Comparison of ENCODE assay signal across 19 cellular contexts in the genomic region with DNA sequence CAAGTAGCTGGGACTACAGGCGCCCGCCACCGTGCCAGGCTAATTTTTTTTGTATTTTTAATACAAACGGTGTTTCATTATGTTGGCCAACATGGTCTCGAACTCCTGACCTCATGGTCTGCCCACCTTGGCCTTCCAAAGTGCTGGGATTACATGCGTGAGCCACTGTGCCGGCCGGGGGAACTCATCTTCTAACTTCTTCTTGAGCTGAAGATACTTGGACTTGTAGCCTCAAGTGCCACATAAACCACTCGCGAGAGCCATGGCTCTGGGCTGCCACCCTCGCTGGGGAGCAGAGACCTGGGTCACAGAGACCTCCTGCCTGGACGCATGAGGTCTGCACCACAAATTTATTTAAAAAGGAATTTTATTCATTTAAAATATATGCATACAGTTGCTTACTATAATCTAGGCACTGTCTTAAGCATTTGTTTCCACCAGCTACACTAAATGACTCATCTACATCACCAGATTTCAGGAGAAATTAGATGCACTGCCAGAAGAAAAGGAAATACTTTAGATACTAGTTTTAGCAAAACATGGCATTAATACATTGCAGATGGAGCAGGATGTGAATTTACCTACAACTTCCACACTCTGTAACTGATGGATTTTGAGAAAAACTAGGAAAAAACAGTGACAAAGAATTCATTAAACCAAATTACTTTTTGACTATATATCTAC. TPM values are rescaled to one million over a fixed set of nuclear protein-coding genes. Genes with fewer than 3 reads are reported as not detected.
A peak's percentile ranks its signal among the peaks of the same experiment; 100 is the strongest.
DNase-seq lines count a peak whose midpoint lies in the region; ATAC-seq and TF ChIP-seq lines count a peak whose summit lies in the region.
"Had no signal": no experiment of that assay in that cellular context is flagged by ENCODE, and none has a peak within 500 bp of the region (broad histone marks: within the 10 kb centered on the region; RNA-seq: fewer than 3 reads in every experiment).

No MANE protein-coding gene starts in this region.

- intact Hi-C loops in CD14-positive monocyte (cut with micrococcal nuclease): no loop called here

- no peaks in the 10 kb centered on the region for H3F3A ChIP-seq in GM23248 (ENCODE audit: insufficient read depth)

- no peaks in the 10 kb centered on the region for H3K27me3 ChIP-seq in GM23248 (replicated peaks; ENCODE audit: insufficient read depth)
- H3K27me3 ChIP-seq: heart left ventricle, MG63 had no signal

- TF ChIP-seq CTCF in CD14-positive monocyte (IDR thresholded peaks at IDR 0.05): no peak

- peaks cover 21% of the 10 kb centered on the region for H3K4me1 Mint-ChIP-seq in CD14-positive monocyte
- no peaks in the 10 kb centered on the region for H3K4me1 Mint-ChIP-seq in activated T-helper 17 cell treated with anti-CD3 and anti-CD28 coated beads, Interleukin-2, amount 50 U/mL, for 72 hours
- H3K4me1 Mint-ChIP-seq: brain; CD8-positive, alpha-beta memory T cell had no signal

- no peaks in the 10 kb centered on the region for H3K79me2 ChIP-seq in GM23248 (ENCODE audit: insufficient read depth)

- peak overlapping the region; percentile 10 for H3K4me2 ChIP-seq in GM23248 (ENCODE audit: unreplicated experiment)

- WGBS in GM23248 (ENCODE audit: low coverage in 1 of 2, low lambda C conversion rate in 2 of 2, missing lambda C conversion rate in 2 of 2), 2 experiments: 71 to 74% methylated on average over 12 of the region's 12 CpGs

- no peak overlapping the region for H3K4me3 ChIP-seq in GM23248
- H3K4me3 ChIP-seq: heart left ventricle, MG63 had no signal

- H3K36me3 ChIP-seq in GM23248 (ENCODE audit: low read depth): no peaks in the 10 kb centered on the region
- H3K36me3 ChIP-seq: heart left ventricle, MG63 had no signal

- in situ Hi-C loops in GM23248 (cut with MboI): no loop called here

- no peak for ATAC-seq in activated T-helper 17 cell treated with anti-CD3 and anti-CD28 coated beads, Interleukin-2, amount 50 U/mL, for 72 hours (replicated peaks)
- ATAC-seq: heart left ventricle, sciatic nerve had no signal

- peak; percentile 78 for DNase-seq in GM23248
- DNase-seq in amniotic stem cell (lab: John Stamatoyannopoulos, UW): peak; percentile 14
- DNase-seq in fibroblast of peridontal ligament (ENCODE audit: extremely low read depth): peak; percentile 89
- peak; percentile 48 for DNase-seq in stromal cell of bone marrow (ENCODE audit: low read depth)
- DNase-seq in NCI-H146 (lab: John Stamatoyannopoulos, UW): no peak
- no peak for DNase-seq in CD14-positive monocyte (ENCODE audit: low spot score)
- DNase-seq: activated effector memory CD4-positive, alpha-beta T cell treated with Interleukin-2 at 50 U/mL for 16 hours; CD8-positive, alpha-beta memory T cell; H7; heart left ventricle; kidney; MG63; NCI-H1930; NCI-H69; stimulated activated CD4-positive, alpha-beta T cell treated with anti-CD3 and anti-CD28 coated beads, Interleukin-4, amount 100 ng/mL, for 1 hour had no signal

- H3K27ac Mint-ChIP-seq in CD14-positive monocyte: no peak overlapping the region
- no peak overlapping the region for H3K27ac Mint-ChIP-seq in activated T-helper 17 cell treated with anti-CD3 and anti-CD28 coated beads, Interleukin-2, amount 50 U/mL, for 72 hours
- H3K27ac Mint-ChIP-seq: brain, mesothelial cell of epicardium had no signal

- H3K27ac ChIP-seq in GM23248: peak overlapping the region; percentile 35
- H3K27ac ChIP-seq: heart left ventricle had no signal

- H3K9me3 Mint-ChIP-seq in CD14-positive monocyte: peaks cover 0 to 3% (median 0%) of the 10 kb centered on the region in 7 donors
- no peaks in the 10 kb centered on the region for H3K9me3 Mint-ChIP-seq in activated T-helper 17 cell treated with anti-CD3 and anti-CD28 coated beads, Interleukin-2, amount 50 U/mL, for 72 hours
- H3K9me3 Mint-ChIP-seq: brain; CD8-positive, alpha-beta memory T cell; mesothelial cell of epicardium had no signal

- H3K4me3 Mint-ChIP-seq in CD14-positive monocyte: no peak overlapping the region
- H3K4me3 Mint-ChIP-seq in activated T-helper 17 cell treated with anti-CD3 and anti-CD28 coated beads, Interleukin-2, amount 50 U/mL, for 72 hours: no peak overlapping the region
- H3K4me3 Mint-ChIP-seq: brain; CD8-positive, alpha-beta memory T cell; mesothelial cell of epicardium had no signal

- no peaks in the 10 kb centered on the region for H3K9me3 ChIP-seq in GM23248 (ENCODE audit: low read depth)
- H3K9me3 ChIP-seq: heart left ventricle, MG63 had no signal

- H3K27me3 Mint-ChIP-seq in CD14-positive monocyte (ENCODE audit: low read depth in 3 of 3): peaks cover 0 to 2% (median 0%) of the 10 kb centered on the region in 3 donors
- no peaks in the 10 kb centered on the region for H3K27me3 Mint-ChIP-seq in activated T-helper 17 cell treated with anti-CD3 and anti-CD28 coated beads, Interleukin-2, amount 50 U/mL, for 72 hours
- H3K27me3 Mint-ChIP-seq: brain; CD8-positive, alpha-beta memory T cell had no signal

- peak overlapping the region; percentile 26; the same call in 1 of the 2 replicates for H2AFZ ChIP-seq in GM23248

- H3K36me3 Mint-ChIP-seq in CD14-positive monocyte: no peaks in the 10 kb centered on the region
- no peaks in the 10 kb centered on the region for H3K36me3 Mint-ChIP-seq in activated T-helper 17 cell treated with anti-CD3 and anti-CD28 coated beads, Interleukin-2, amount 50 U/mL, for 72 hours (ENCODE audit: low read depth)
- H3K36me3 Mint-ChIP-seq: brain; CD8-positive, alpha-beta memory T cell; mesothelial cell of epicardium had no signal

- 0 out of 2 replicates have a peak overlapping the region, but pooled peaks have one; percentile 4 for H3K9ac ChIP-seq in GM23248

- peaks cover 14% of the 10 kb centered on the region for H3K4me1 ChIP-seq in GM23248 (ENCODE audit: insufficient read depth)
- H3K4me1 ChIP-seq: heart left ventricle had no signal

- H4K20me1 ChIP-seq in GM23248 (ENCODE audit: insufficient read depth): no peaks in the 10 kb centered on the region

- no peaks in the 10 kb centered on the region for H3K9me2 ChIP-seq in GM23248 (ENCODE audit: insufficient read depth)

RNA-seq across cellular contexts. Expression of a gene that starts 29.9 kb away (rescaled TPM):
- 46.3 and 63.4 TPM in 2 replicates for total RNA-seq in GM23248 (2014; rRNA removed; shearing (Covaris generic))
- polyA plus RNA-seq in GM23248 (2016; fragmentation: Nextera tagmentation; extraction: Ambion mirVana): 45.7 and 49.5 TPM in 2 replicates
- polyA plus RNA-seq in CD14-positive monocyte: 10 to 100 TPM; 55.0 to 86.1 TPM
- total RNA-seq in activated T-helper 17 cell treated with anti-CD3 and anti-CD28 coated beads, Interleukin-2, amount 50 U/mL, for 72 hours: 100 to 1,000 TPM; 109 to 114 TPM

Comparison
In these comparisons a context has a peak if more than half of its experiments do, and no peak if none do; other contexts are left out.
1. DNase-seq: peak in GM23248 (single experiment), amniotic stem cell (single experiment), fibroblast of peridontal ligament (single experiment) and stromal cell of bone marrow (single experiment); none in NCI-H146 (single experiment) and CD14-positive monocyte (single experiment).